In the genomic region with DNA sequence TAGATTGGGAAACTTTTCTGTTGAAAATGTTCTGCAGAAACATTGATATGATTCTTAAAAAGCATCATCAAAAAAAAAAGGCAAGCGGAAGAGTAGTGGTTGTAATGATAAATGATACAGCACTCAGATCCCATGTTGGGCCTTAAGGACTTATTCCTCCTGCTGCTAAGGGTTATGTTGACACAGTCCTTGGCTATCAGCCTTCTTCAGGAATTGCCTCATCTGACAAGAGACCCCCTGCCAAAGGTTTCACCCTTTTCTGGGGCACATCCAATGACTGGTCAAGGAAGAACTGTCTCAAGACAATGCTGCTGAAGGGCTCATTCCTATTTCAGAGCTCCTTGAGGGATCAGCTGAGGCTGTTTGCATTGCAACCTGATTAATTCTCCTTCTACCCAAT, we compare ENCODE assay signal across 25 cellular contexts. TPM values are rescaled to one million over a fixed set of nuclear protein-coding genes. Genes with fewer than 3 reads are reported as not detected.
"Had no signal": no experiment of that assay in that cellular context is flagged by ENCODE, and none has a peak within 500 bp of the region (broad histone marks: within the 10 kb centered on the region; RNA-seq: fewer than 3 reads in every experiment).

No MANE protein-coding gene starts in this region.

- H3K27ac ChIP-seq: brain microvascular endothelial cell, VCaP had no signal

- DNase-seq: activated CD4-positive, alpha-beta memory T cell treated with anti-CD3 and anti-CD28 coated beads, Interleukin-2, amount 10 ng/mL, durations not matched to agents 7 days and 5 days; activated CD4-positive, alpha-beta T cell treated with anti-CD3 and anti-CD28 coated beads for 1 hour; activated CD4-positive, alpha-beta T cell treated with anti-CD3 and anti-CD28 coated beads for 4 hours; activated CD4-positive, alpha-beta T cell treated with anti-CD3 and anti-CD28 coated beads, Interleukin-2, amount 10 ng/mL, durations not matched to agents 7 days and 5 days; activated CD4-positive, alpha-beta T cell treated with anti-CD3 and anti-CD28 coated beads, Interleukin-2, amount 50 U/mL, for 4 hours; activated CD8-positive, alpha-beta memory T cell treated with anti-CD3 and anti-CD28 coated beads, Interleukin-2, amount 50 U/mL, for 48 hours; activated gamma-delta T cell; activated naive CD4-positive, alpha-beta T cell; activated naive CD4-positive, alpha-beta T cell treated with anti-CD3 and anti-CD28 coated beads, Interleukin-2, amount 10 ng/mL, durations not matched to agents 7 days and 5 days; activated naive CD8-positive, alpha-beta T cell treated with anti-CD3 and anti-CD28 coated beads, Interleukin-2, amount 10 ng/mL, durations not matched to agents 7 days and 5 days; activated T-cell treated with anti-CD3 and anti-CD28 coated beads for 4 hours; activated T-cell treated with anti-CD3 and anti-CD28 coated beads, Interleukin-2, amount 50 U/mL, for 24 hours; activated T-cell treated with anti-CD3 and anti-CD28 coated beads, Interleukin-2, amount 50 U/mL, for 72 hours; brain microvascular endothelial cell; cortex of kidney; dermis blood vessel endothelial cell; effector CD4-positive, alpha-beta T cell; effector memory CD8-positive, alpha-beta T cell; erythroblast; foreskin fibroblast; T-helper 2 cell had no signal

- ATAC-seq: activated naive CD4-positive, alpha-beta T cell treated with anti-CD3 and anti-CD28 coated beads, Interleukin-2, amount 50 U/mL, for 72 hours; activated T-cell treated with anti-CD3 and anti-CD28 coated beads, Interleukin-2, amount 50 U/mL, for 72 hours; effector memory CD8-positive, alpha-beta T cell had no signal

- H3K36me3 ChIP-seq: brain microvascular endothelial cell, esophagus muscularis mucosa had no signal

- H3K4me3 ChIP-seq: esophagus muscularis mucosa had no signal

- H3K9me3 ChIP-seq: esophagus muscularis mucosa had no signal

- H3K27me3 ChIP-seq: brain microvascular endothelial cell, esophagus muscularis mucosa had no signal

RNA-seq across cellular contexts. Expression of a gene that starts 44.3 kb away (rescaled TPM):
- total RNA-seq: activated CD4-positive, alpha-beta T cell treated with anti-CD3 and anti-CD28 coated beads, Interleukin-2, amount 10 ng/mL, durations not matched to agents 7 days and 5 days; activated naive CD4-positive, alpha-beta T cell treated with anti-CD3 and anti-CD28 coated beads, Interleukin-2, amount 50 U/mL, for 72 hours; activated T-cell treated with anti-CD3 and anti-CD28 coated beads, Interleukin-2, amount 50 U/mL, for 72 hours; T-helper 1 cell treated with Interleukin-12 subunit alpha and Interleukin-12 subunit beta and Interleukin-4 antibody, amounts not matched to agents 30 ng/mL and 1 ng/mL, for 36 hours had no signal
